In the genomic region with DNA sequence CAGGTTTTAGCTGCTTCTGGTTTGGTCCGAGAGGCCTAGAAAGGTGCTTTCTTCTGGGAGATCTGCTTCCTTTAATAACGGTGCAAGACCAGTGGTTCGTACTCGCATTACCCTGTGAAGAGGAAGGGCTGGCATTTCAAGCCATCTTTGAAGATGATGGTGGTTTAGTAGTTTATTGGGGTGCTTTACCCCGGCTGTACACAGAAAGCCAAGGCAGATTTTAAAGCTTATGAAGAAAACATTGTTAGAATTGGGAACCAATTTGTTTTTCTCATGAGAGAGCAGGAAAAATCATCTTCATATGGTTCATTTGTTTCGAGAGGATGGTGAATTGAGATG, we compare ENCODE assay signal across 7 cellular contexts. TPM values are rescaled to one million over a fixed set of nuclear protein-coding genes. Genes with fewer than 3 reads are reported as not detected.
DNase-seq lines count a peak whose midpoint lies in the region; ATAC-seq and TF ChIP-seq lines count a peak whose summit lies in the region.

No MANE protein-coding gene starts in this region.

- H3K27ac ChIP-seq in GM23338 (ENCODE audit: low read depth), result peak overlapping the region; percentile 34; the same call in 1 of the 2 replicates
- H3K27ac ChIP-seq in Panc1 (ENCODE audit: low read length), result no peak overlapping the region
- no peak overlapping the region for H3K27ac ChIP-seq in endodermal cell (ENCODE audit: low read depth, low read length)
- H3K27ac ChIP-seq in rectal smooth muscle tissue (ENCODE audit: low read depth, low read length), result peak overlapping the region; percentile 46

- H3K4me3 ChIP-seq in GM23338 (peak overlapping the region; percentile 29), Panc1 (ENCODE audit: low read depth in 2 of 2, low read length in 2 of 2) (no peak overlapping the region), endodermal cell (ENCODE audit: low read length) (peak overlapping the region; percentile 8), rectal smooth muscle tissue (ENCODE audit: low read length) (peak overlapping the region; percentile 52)

- intact Hi-C loops in Panc1 (cut with micrococcal nuclease; ENCODE audit: unreplicated experiment), result loop anchor here (2.0 to 10.0 kb wide), 4 partner anchors 172 to 392 kb away; no protein-coding TSS in a partner anchor

- H3K9me2 ChIP-seq in GM23338 (ENCODE audit: insufficient read depth), result no peaks in the 10 kb centered on the region

- H3K27ac Mint-ChIP-seq in GM23338, result peak overlapping the region; percentile 88
- peak overlapping the region; percentile 18 for H3K27ac Mint-ChIP-seq in endodermal cell

- H3K79me2 ChIP-seq in GM23338 (replicated peaks; ENCODE audit: insufficient read depth), result peaks cover 81% of the 10 kb centered on the region

- H3K36me3 ChIP-seq in GM23338 (ENCODE audit: insufficient read depth) (peaks cover 55% of the 10 kb centered on the region), Panc1 (ENCODE audit: control insufficient read depth, insufficient read depth, low read length) (no peaks in the 10 kb centered on the region), endodermal cell (ENCODE audit: control insufficient read depth, insufficient read depth, low read length) (peaks cover 40% of the 10 kb centered on the region), rectal smooth muscle tissue (ENCODE audit: control insufficient read depth, insufficient read depth, low read length) (peaks cover 12% of the 10 kb centered on the region)

- POLR2A ChIA-PET in Panc1 (lab: Charles Lee), result no interaction called here

- peaks cover 32% of the 10 kb centered on the region for H3K27me3 Mint-ChIP-seq in GM23338 (ENCODE audit: insufficient read depth, low read depth, poor library complexity)
- H3K27me3 Mint-ChIP-seq in endodermal cell (ENCODE audit: insufficient read depth), result peaks cover 35% of the 10 kb centered on the region

- DNase-seq in GM23338 (ENCODE audit: low spot score) (no peak), Panc1 (ENCODE audit: low read depth, low spot score) (no peak), endodermal cell (no peak), COLO668 (lab: John Stamatoyannopoulos, UW; ENCODE audit: unreplicated experiment) (no peak), putamen (ENCODE audit: low spot score) (no peak)

- no TSS peak for BruUV-seq in Panc1 (replicated peaks; lab: Mats Ljungman, UMichigan)

- H4K20me1 ChIP-seq in GM23338 (replicated peaks; ENCODE audit: insufficient read depth), result peaks cover 48% of the 10 kb centered on the region

- WGBS in endodermal cell (ENCODE audit: insufficient coverage in 1 of 2, insufficient read length in 1 of 2), 2 experiments, result 32 to 46% methylated on average over 3 to 6 of the region's 6 CpGs

- H3K4me3 Mint-ChIP-seq in GM23338, result peak overlapping the region; percentile 87
- H3K4me3 Mint-ChIP-seq in endodermal cell, result peak overlapping the region; percentile 94

- no peak for TF ChIP-seq CTCF in GM23338 (conservative IDR thresholded peaks at IDR 0.05; ENCODE audit: low read depth in 2 of 2)
- TF ChIP-seq CTCF in Panc1 (IDR thresholded peaks at IDR 0.05), result peak; percentile 37
- TF ChIP-seq CTCF in endodermal cell (conservative IDR thresholded peaks at IDR 0.05), result no peak

- H3F3A ChIP-seq in GM23338 (replicated peaks; ENCODE audit: low read depth), result peaks cover 31% of the 10 kb centered on the region

- peaks cover 2% of the 10 kb centered on the region; the same call in 2 of the 3 replicates for H3K9me3 Mint-ChIP-seq in GM23338
- H3K9me3 Mint-ChIP-seq in endodermal cell, result no peaks in the 10 kb centered on the region

- ATAC-seq in GM23338 (no peak), Panc1 (no peak), GM19452 (IDR thresholded peaks at IDR 0.05; ENCODE audit: unreplicated experiment) (no peak)

- H3K4me1 ChIP-seq in GM23338 (ENCODE audit: insufficient read depth) (peaks cover 34% of the 10 kb centered on the region), Panc1 (ENCODE audit: control insufficient read depth, insufficient read depth, low read length) (no peaks in the 10 kb centered on the region; the same call in 1 of the 2 replicates), endodermal cell (ENCODE audit: control insufficient read depth, insufficient read depth, low read length) (peaks cover 22% of the 10 kb centered on the region), rectal smooth muscle tissue (ENCODE audit: control insufficient read depth, insufficient read depth, low read length) (peaks cover 57% of the 10 kb centered on the region)

- H3K9ac ChIP-seq in endodermal cell (ENCODE audit: extremely low read depth, low read length, poor library complexity, severe bottlenecking) (no peak overlapping the region), rectal smooth muscle tissue (ENCODE audit: low read length) (no peak overlapping the region)

- in situ Hi-C loops in Panc1 (cut with HindIII; ENCODE audit: low pct_unique_long_range_greater_than_20kb, low sequenced_read_pairs), result no loop called here

- peak overlapping the region; percentile 64 for H3K4me2 ChIP-seq in GM23338

- no peaks in the 10 kb centered on the region for H3K9me3 ChIP-seq in Panc1 (ENCODE audit: control insufficient read depth, insufficient read depth, low read depth, low read length)
- no peaks in the 10 kb centered on the region for H3K9me3 ChIP-seq in endodermal cell (ENCODE audit: control insufficient read depth, low read length)

- no peak overlapping the region for H2AFZ ChIP-seq in GM23338

- H3K36me3 Mint-ChIP-seq in GM23338 (ENCODE audit: low read depth) (peaks cover 78% of the 10 kb centered on the region), endodermal cell (ENCODE audit: low read depth) (peaks cover 62% of the 10 kb centered on the region)

- H3K4me1 Mint-ChIP-seq in GM23338 (peaks cover 55% of the 10 kb centered on the region), endodermal cell (peaks cover 41% of the 10 kb centered on the region)

- H3K27me3 ChIP-seq in GM23338 (ENCODE audit: insufficient read depth) (peaks cover 4% of the 10 kb centered on the region), Panc1 (ENCODE audit: control insufficient read depth, insufficient read depth, low read length) (peaks cover 17% of the 10 kb centered on the region), endodermal cell (ENCODE audit: control insufficient read depth, insufficient read depth, low read length, poor library complexity, severe bottlenecking) (peaks cover 28% of the 10 kb centered on the region), rectal smooth muscle tissue (ENCODE audit: control insufficient read depth, insufficient read depth, low read length) (no peaks in the 10 kb centered on the region)

- CTCF ChIA-PET in Panc1 (lab: Charles Lee), result interaction anchor here (0.6 to 2.5 kb wide), 10 partner anchors 29 to 1384 kb away, joined by 3 to 11 read pairs (median 4); no protein-coding TSS in a partner anchor

TF ChIP-seq in GM23338, 12 proteins besides CTCF, POLR2A, EP300 and RAD21 (continues in another document):
- TF ChIP-seq CREB1 (CRISPR knock-in tag; IDR thresholded peaks at IDR 0.05; ENCODE audit: low read depth) (no peak), EZH2 (IDR thresholded peaks at IDR 0.05; ENCODE audit: low read depth, unreplicated experiment) (no peak), POLR2AphosphoS5 (IDR thresholded peaks at IDR 0.05; ENCODE audit: low read depth) (no peak), STAT1 (IDR thresholded peaks at IDR 0.05; ENCODE audit: unreplicated experiment) (no peak)
- TF ChIP-seq, protein P1, sequence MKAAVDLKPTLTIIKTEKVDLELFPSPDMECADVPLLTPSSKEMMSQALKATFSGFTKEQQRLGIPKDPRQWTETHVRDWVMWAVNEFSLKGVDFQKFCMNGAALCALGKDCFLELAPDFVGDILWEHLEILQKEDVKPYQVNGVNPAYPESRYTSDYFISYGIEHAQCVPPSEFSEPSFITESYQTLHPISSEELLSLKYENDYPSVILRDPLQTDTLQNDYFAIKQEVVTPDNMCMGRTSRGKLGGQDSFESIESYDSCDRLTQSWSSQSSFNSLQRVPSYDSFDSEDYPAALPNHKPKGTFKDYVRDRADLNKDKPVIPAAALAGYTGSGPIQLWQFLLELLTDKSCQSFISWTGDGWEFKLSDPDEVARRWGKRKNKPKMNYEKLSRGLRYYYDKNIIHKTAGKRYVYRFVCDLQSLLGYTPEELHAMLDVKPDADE (IDR thresholded peaks at IDR 0.05), result no peak
- TF ChIP-seq, protein P2, sequence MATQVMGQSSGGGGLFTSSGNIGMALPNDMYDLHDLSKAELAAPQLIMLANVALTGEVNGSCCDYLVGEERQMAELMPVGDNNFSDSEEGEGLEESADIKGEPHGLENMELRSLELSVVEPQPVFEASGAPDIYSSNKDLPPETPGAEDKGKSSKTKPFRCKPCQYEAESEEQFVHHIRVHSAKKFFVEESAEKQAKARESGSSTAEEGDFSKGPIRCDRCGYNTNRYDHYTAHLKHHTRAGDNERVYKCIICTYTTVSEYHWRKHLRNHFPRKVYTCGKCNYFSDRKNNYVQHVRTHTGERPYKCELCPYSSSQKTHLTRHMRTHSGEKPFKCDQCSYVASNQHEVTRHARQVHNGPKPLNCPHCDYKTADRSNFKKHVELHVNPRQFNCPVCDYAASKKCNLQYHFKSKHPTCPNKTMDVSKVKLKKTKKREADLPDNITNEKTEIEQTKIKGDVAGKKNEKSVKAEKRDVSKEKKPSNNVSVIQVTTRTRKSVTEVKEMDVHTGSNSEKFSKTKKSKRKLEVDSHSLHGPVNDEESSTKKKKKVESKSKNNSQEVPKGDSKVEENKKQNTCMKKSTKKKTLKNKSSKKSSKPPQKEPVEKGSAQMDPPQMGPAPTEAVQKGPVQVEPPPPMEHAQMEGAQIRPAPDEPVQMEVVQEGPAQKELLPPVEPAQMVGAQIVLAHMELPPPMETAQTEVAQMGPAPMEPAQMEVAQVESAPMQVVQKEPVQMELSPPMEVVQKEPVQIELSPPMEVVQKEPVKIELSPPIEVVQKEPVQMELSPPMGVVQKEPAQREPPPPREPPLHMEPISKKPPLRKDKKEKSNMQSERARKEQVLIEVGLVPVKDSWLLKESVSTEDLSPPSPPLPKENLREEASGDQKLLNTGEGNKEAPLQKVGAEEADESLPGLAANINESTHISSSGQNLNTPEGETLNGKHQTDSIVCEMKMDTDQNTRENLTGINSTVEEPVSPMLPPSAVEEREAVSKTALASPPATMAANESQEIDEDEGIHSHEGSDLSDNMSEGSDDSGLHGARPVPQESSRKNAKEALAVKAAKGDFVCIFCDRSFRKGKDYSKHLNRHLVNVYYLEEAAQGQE (IDR thresholded peaks at IDR 0.05; ENCODE audit: unreplicated experiment), result no peak

RNA-seq across cellular contexts. Expression of a gene that starts 3.6 kb away (rescaled TPM):
- total RNA-seq in GM23338 (2014; rRNA removed; shearing (Covaris generic)), result 208 and 224 TPM in 2 replicates
- 70.1 and 75.6 TPM in 2 replicates for polyA plus RNA-seq in GM23338 (2016; fragmentation: Nextera tagmentation; extraction: Ambion mirVana)
- total RNA-seq in Panc1 (2021; ENCODE audit: unreplicated experiment), result 1.5 TPM
- polyA plus RNA-seq in Panc1 (2012; ENCODE audit: insufficient read length), result not detected
- 100 to 1,000 TPM; 286 to 362 TPM for total RNA-seq in endodermal cell
- polyA plus RNA-seq in endodermal cell (2013, experiment 1 of 2), result 86.6 TPM
- polyA plus RNA-seq in endodermal cell (2013, experiment 2 of 2), result 81.3 TPM

RNA-seq across cellular contexts. Expression of a gene that starts 43.8 kb away (rescaled TPM):
- total RNA-seq in GM23338 (2014; rRNA removed; shearing (Covaris generic)), result 10.4 and 17.0 TPM in 2 replicates
- polyA plus RNA-seq in GM23338 (2016; fragmentation: Nextera tagmentation; extraction: Ambion mirVana), result 9.3 and 13.3 TPM in 2 replicates
- total RNA-seq in Panc1 (2021; ENCODE audit: unreplicated experiment) (17.4 TPM), endodermal cell (10 to 100 TPM; 19.2 to 41.3 TPM)
- polyA plus RNA-seq in Panc1 (2012; ENCODE audit: insufficient read length), result 12.8 TPM
- polyA plus RNA-seq in endodermal cell (2013, experiment 1 of 2), result 7.7 TPM
- polyA plus RNA-seq in endodermal cell (2013, experiment 2 of 2), result 8.9 TPM

Comparison
In these comparisons a context has a peak if more than half of its experiments do, and no peak if none do; other contexts are left out.
1. H3K27ac ChIP-seq: peak in GM23338 (single experiment) and rectal smooth muscle tissue (single experiment); none in Panc1 (single experiment) and endodermal cell (single experiment).
2. H3K4me3 ChIP-seq: peak in GM23338 (single experiment), endodermal cell (single experiment) and rectal smooth muscle tissue (single experiment); none in Panc1 (0 of 2).
3. RNA of a gene that starts 3.6 kb away (total RNA-seq): 286 to 362 TPM in endodermal cell and 208 to 224 TPM in GM23338; 1.5 TPM in Panc1 (single experiment); every median in the first group is over 10 times any median in the second.